8 cellular contexts compared by ENCODE assay signal in genomic region chr11:567629-568258, GRCh38. TPM values are rescaled to one million over a fixed set of nuclear protein-coding genes. Genes with fewer than 3 reads are reported as not detected.
DNase-seq lines count a peak whose midpoint lies in the region; ATAC-seq and TF ChIP-seq lines count a peak whose summit lies in the region.

No MANE protein-coding gene starts in this region.

- no peaks in the 10 kb centered on the region for H3K36me3 ChIP-seq in ES-I3 (ENCODE audit: insufficient read depth, low read length)

- peaks cover 16% of the 10 kb centered on the region for H3K4me1 ChIP-seq in ES-I3 (ENCODE audit: insufficient read depth, low read length)

- TF ChIP-seq CTCF in coronary artery (IDR thresholded peaks at IDR 0.05), result no peak

- no peaks in the 10 kb centered on the region for H3K36me3 Mint-ChIP-seq in naive B cell

- H3K4me3 Mint-ChIP-seq in naive B cell, result peak overlapping the region; percentile 62 to 87 (median 81)

- H3K9ac ChIP-seq in ES-I3 (ENCODE audit: low read depth, low read length), result peak overlapping the region; percentile 61; the same call in 1 of the 2 replicates

- peak overlapping the region; percentile 63 for H3K4me3 ChIP-seq in Jurkat, Clone E6-1 (ENCODE audit: low read length)
- peak overlapping the region; percentile 92 for H3K4me3 ChIP-seq in coronary artery

- ATAC-seq in naive B cell (ENCODE audit: low read depth in 2 of 2) (no peak), GM18868 (IDR thresholded peaks at IDR 0.05; ENCODE audit: unreplicated experiment) (no peak), GM18498 (IDR thresholded peaks at IDR 0.05; ENCODE audit: unreplicated experiment) (no peak)

- H3K27ac ChIP-seq in coronary artery, result peak overlapping the region; percentile 43 to 93

- no peak for DNase-seq in Jurkat, Clone E6-1 (ENCODE audit: low read depth, low spot score)
- DNase-seq in coronary artery (ENCODE audit: low spot score) (no peak), naive B cell (no peak), NCI-H2029 treated with DMSO at 0.1 percent for 48 hours (lab: John Stamatoyannopoulos, UW) (no peak), COLO829 (ENCODE audit: low spot score) (no peak)

- H3K9me3 ChIP-seq in ES-I3 (ENCODE audit: control insufficient read depth, insufficient read depth, low read length), result no peaks in the 10 kb centered on the region

- H3K9me3 Mint-ChIP-seq in naive B cell, result no peaks in the 10 kb centered on the region

- H3K27me3 Mint-ChIP-seq in naive B cell, result no peaks in the 10 kb centered on the region

- H3K27ac Mint-ChIP-seq in naive B cell, result peak overlapping the region in 4 of 6 donors; percentile 15 to 74 (median 52)

- H3K4me1 Mint-ChIP-seq in naive B cell, result peaks cover 3 to 7% (median 5%) of the 10 kb centered on the region in 3 donors

RNA-seq across cellular contexts. Expression of gene RASSF7, which starts 7.0 kb away (rescaled TPM):
- 21.4 TPM for polyA plus RNA-seq in Jurkat, Clone E6-1 (2012; ENCODE audit: insufficient read depth, insufficient read length)
- polyA plus RNA-seq in naive B cell (ENCODE audit: low read depth in 6 of 6), result 10 to 100 TPM; 17.3 to 31.5 (median 23.5) TPM

RNA-seq across cellular contexts. Expression of gene LMNTD2, which starts 7.2 kb away (rescaled TPM):
- 1.2 TPM for polyA plus RNA-seq in Jurkat, Clone E6-1 (2012; ENCODE audit: insufficient read depth, insufficient read length)
- 1 to 10 TPM; 2.1 to 4.8 (median 2.9) TPM for polyA plus RNA-seq in naive B cell (ENCODE audit: low read depth in 6 of 6)

RNA-seq across cellular contexts. Expression of gene PHRF1, which starts 8.5 kb away (rescaled TPM):
- polyA plus RNA-seq in Jurkat, Clone E6-1 (2012; ENCODE audit: insufficient read depth, insufficient read length), result 29.4 TPM
- polyA plus RNA-seq in naive B cell (ENCODE audit: low read depth in 6 of 6), result 10 to 100 TPM in 1 of 6 donors, 1 to 10 TPM in 5; 2.3 to 16.4 (median 5.2) TPM

RNA-seq across cellular contexts. Expression of gene LRRC56, which starts 30.4 kb away (rescaled TPM):
- 1.1 TPM for polyA plus RNA-seq in Jurkat, Clone E6-1 (2012; ENCODE audit: insufficient read depth, insufficient read length)
- polyA plus RNA-seq in naive B cell (ENCODE audit: low read depth in 6 of 6), result 1 to 10 TPM in 2 of 6 donors, under 1 TPM in 3, not detected in 1; 0.66 to 1.6 (median 0.92) TPM

RNA-seq across cellular contexts. Expression of gene HRAS, which starts 32.4 kb away (rescaled TPM):
- polyA plus RNA-seq in Jurkat, Clone E6-1 (2012; ENCODE audit: insufficient read depth, insufficient read length), result 66.8 TPM
- polyA plus RNA-seq in naive B cell (ENCODE audit: low read depth in 6 of 6), result 10 to 100 TPM; 11.2 to 25.1 (median 13.8) TPM
